8 cellular contexts compared by ENCODE assay signal in the genomic region with DNA sequence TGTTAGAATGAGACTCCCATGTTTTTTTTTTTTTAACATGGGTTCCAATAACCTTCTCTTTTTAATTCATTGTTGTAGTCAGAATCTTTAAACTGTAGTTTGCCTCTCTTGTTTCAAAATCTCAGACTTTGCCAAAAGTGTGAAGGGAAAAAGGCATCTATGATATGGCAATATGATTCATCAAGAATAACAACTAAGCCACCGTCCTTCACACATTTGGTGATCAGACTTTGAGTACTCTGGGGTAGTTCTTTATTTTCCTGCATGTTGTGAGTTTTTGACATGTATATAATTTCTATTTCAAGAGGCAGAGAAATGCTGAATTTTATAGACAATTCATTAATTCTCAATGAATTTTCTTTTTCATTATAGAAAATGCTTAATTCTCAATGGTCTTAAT.
"Had no signal": no experiment of that assay in that cellular context is flagged by ENCODE, and none has a peak within 500 bp of the region (broad histone marks: within the 10 kb centered on the region; RNA-seq: fewer than 3 reads in every experiment).

No MANE protein-coding gene starts in this region.

- H3K27ac ChIP-seq: GM23248 had no signal

- DNase-seq: GM23248, GOT3, H9, HCEC 1CT, KBM-7 had no signal

- H3K4me3 ChIP-seq: GM23248 had no signal

- H3K36me3 Mint-ChIP-seq: IgD-negative memory B cell had no signal

- FAIRE-seq: HepG2, HTR-8/SVneo had no signal

- H3K4me3 Mint-ChIP-seq: H9, IgD-negative memory B cell had no signal

- H3K27ac Mint-ChIP-seq: H9 had no signal

- H3K4me1 Mint-ChIP-seq: H9, IgD-negative memory B cell had no signal
